Comparison of ENCODE assay signal across 1 cellular context in genomic region chr4:76980280-76980679, GRCh38.
TF ChIP-seq lines count a peak whose summit lies in the region.

No MANE protein-coding gene starts in this region.

TF ChIP-seq in WTC11, 78 proteins besides CTCF, POLR2A, EP300 and RAD21 (continued from another document):
- TF ChIP-seq, protein P1, sequence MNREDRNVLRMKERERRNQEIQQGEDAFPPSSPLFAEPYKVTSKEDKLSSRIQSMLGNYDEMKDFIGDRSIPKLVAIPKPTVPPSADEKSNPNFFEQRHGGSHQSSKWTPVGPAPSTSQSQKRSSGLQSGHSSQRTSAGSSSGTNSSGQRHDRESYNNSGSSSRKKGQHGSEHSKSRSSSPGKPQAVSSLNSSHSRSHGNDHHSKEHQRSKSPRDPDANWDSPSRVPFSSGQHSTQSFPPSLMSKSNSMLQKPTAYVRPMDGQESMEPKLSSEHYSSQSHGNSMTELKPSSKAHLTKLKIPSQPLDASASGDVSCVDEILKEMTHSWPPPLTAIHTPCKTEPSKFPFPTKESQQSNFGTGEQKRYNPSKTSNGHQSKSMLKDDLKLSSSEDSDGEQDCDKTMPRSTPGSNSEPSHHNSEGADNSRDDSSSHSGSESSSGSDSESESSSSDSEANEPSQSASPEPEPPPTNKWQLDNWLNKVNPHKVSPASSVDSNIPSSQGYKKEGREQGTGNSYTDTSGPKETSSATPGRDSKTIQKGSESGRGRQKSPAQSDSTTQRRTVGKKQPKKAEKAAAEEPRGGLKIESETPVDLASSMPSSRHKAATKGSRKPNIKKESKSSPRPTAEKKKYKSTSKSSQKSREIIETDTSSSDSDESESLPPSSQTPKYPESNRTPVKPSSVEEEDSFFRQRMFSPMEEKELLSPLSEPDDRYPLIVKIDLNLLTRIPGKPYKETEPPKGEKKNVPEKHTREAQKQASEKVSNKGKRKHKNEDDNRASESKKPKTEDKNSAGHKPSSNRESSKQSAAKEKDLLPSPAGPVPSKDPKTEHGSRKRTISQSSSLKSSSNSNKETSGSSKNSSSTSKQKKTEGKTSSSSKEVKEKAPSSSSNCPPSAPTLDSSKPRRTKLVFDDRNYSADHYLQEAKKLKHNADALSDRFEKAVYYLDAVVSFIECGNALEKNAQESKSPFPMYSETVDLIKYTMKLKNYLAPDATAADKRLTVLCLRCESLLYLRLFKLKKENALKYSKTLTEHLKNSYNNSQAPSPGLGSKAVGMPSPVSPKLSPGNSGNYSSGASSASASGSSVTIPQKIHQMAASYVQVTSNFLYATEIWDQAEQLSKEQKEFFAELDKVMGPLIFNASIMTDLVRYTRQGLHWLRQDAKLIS (CRISPR knock-in tag; IDR thresholded peaks at IDR 0.05; ENCODE audit: borderline replicate concordance): no peak
- no peak for TF ChIP-seq ZNF423 (CRISPR knock-in tag; IDR thresholded peaks at IDR 0.05)
- no peak for TF ChIP-seq ELF4 (CRISPR knock-in tag; IDR thresholded peaks at IDR 0.05; ENCODE audit: low read depth)
- TF ChIP-seq, protein P2, sequence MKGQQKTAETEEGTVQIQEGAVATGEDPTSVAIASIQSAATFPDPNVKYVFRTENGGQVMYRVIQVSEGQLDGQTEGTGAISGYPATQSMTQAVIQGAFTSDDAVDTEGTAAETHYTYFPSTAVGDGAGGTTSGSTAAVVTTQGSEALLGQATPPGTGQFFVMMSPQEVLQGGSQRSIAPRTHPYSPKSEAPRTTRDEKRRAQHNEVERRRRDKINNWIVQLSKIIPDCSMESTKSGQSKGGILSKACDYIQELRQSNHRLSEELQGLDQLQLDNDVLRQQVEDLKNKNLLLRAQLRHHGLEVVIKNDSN (CRISPR knock-in tag; IDR thresholded peaks at IDR 0.05): no peak
- TF ChIP-seq RORB (CRISPR knock-in tag; IDR thresholded peaks at IDR 0.05): no peak
- TF ChIP-seq ZNF138 (CRISPR knock-in tag; conservative IDR thresholded peaks at IDR 0.05): no peak
- no peak for TF ChIP-seq FOXJ3 (CRISPR knock-in tag; IDR thresholded peaks at IDR 0.05; ENCODE audit: borderline replicate concordance)
- no peak for TF ChIP-seq TCF7 (CRISPR knock-in tag; IDR thresholded peaks at IDR 0.05; ENCODE audit: low read depth)
- no peak for TF ChIP-seq CBFB (CRISPR knock-in tag; IDR thresholded peaks at IDR 0.05; ENCODE audit: low read depth)
- TF ChIP-seq SP1 (CRISPR knock-in tag; conservative IDR thresholded peaks at IDR 0.05): no peak
- no peak for TF ChIP-seq ZNF396 (CRISPR knock-in tag; IDR thresholded peaks at IDR 0.05; ENCODE audit: borderline replicate concordance)
